ENCODE assay signal across 22 cellular contexts in genomic region chr14:88478931-88479330, GRCh38.
"Had no signal": no experiment of that assay in that cellular context is flagged by ENCODE, and none has a peak within 500 bp of the region (broad histone marks: within the 10 kb centered on the region; RNA-seq: fewer than 3 reads in every experiment).

No MANE protein-coding gene starts in this region.

- H3K9me3 ChIP-seq: colonic mucosa, esophagus squamous epithelium, gastrocnemius medialis, heart right ventricle, lower lobe of right lung had no signal

- DNase-seq: colonic mucosa; cortex of kidney; effector CD8-positive, alpha-beta T cell; effector memory CD8-positive, alpha-beta T cell; endodermal cell; erythroblast; esophagus squamous epithelium; foreskin fibroblast; foreskin melanocyte; gastrocnemius medialis; glutamatergic neuron; head of caudate nucleus; heart right ventricle; hippocampal formation; left cardiac atrium; left ventricle myocardium superior; lower lobe of right lung; mesendoderm; midbrain had no signal

- H3K4me3 ChIP-seq: colonic mucosa, esophagus squamous epithelium, gastrocnemius medialis, heart right ventricle, left lung, lower lobe of right lung had no signal

- H3K4me1 ChIP-seq: colonic mucosa, esophagus squamous epithelium, gastrocnemius medialis had no signal

- H3K27ac ChIP-seq: colonic mucosa, epithelial cell of prostate, esophagus squamous epithelium, gastrocnemius medialis, left lung, lower lobe of right lung had no signal

- ATAC-seq: effector memory CD8-positive, alpha-beta T cell; esophagus mucosa; gastrocnemius medialis; left cardiac atrium; left lung; left ventricle myocardium superior; lower lobe of right lung had no signal

- H3K27me3 ChIP-seq: colonic mucosa, esophagus squamous epithelium, gastrocnemius medialis, heart right ventricle, left lung had no signal
